7 cellular contexts compared by ENCODE assay signal in genomic region chr14:97248973-97249372, GRCh38.
"Had no signal": no experiment of that assay in that cellular context is flagged by ENCODE, and none has a peak within 500 bp of the region (broad histone marks: within the 10 kb centered on the region; RNA-seq: fewer than 3 reads in every experiment).

No MANE protein-coding gene starts in this region.

- ATAC-seq: HepG2, K562 had no signal

- FAIRE-seq: HepG2, HTR-8/SVneo, K562 had no signal

- H3K27ac Mint-ChIP-seq: IgD-negative memory B cell had no signal

- DNase-seq: IMR-90, KBM-7 had no signal

- H3K27ac ChIP-seq: HL-60 had no signal

- H3K36me3 Mint-ChIP-seq: IgD-negative memory B cell had no signal

- H3K4me3 Mint-ChIP-seq: IgD-negative memory B cell had no signal

- H3K4me3 ChIP-seq: K562 had no signal
